ENCODE assay signal across 25 cellular contexts in genomic region chr2:121849236-121849635, GRCh38.
DNase-seq lines count a peak whose midpoint lies in the region; ATAC-seq and TF ChIP-seq lines count a peak whose summit lies in the region.
"Had no signal": no experiment of that assay in that cellular context is flagged by ENCODE, and none has a peak within 500 bp of the region (broad histone marks: within the 10 kb centered on the region; RNA-seq: fewer than 3 reads in every experiment).

No MANE protein-coding gene starts in this region.

- intact Hi-C loops in activated CD8-positive, alpha-beta T cell treated with anti-CD3 and anti-CD28 coated beads for 36 hours (cut with micrococcal nuclease), result no loop called here
- intact Hi-C loops in Right ventricle myocardium superior (cut with DNase I), result no loop called here

- H3K9me3 ChIP-seq in upper lobe of left lung, result no peaks in the 10 kb centered on the region
- H3K9me3 ChIP-seq: BE2C had no signal

- no peak for DNase-seq in activated CD8-positive, alpha-beta T cell treated with anti-CD3 and anti-CD28 coated beads, Interleukin-2, amount 10 ng/mL, durations not matched to agents 7 days and 5 days
- DNase-seq in activated CD8-positive, alpha-beta T cell treated with anti-CD3 and anti-CD28 coated beads for 36 hours, result no peak
- peak; percentile 32 to 57 for DNase-seq in foreskin keratinocyte
- DNase-seq in osteocyte (ENCODE audit: extremely low spot score, unreplicated experiment), result peak; percentile 66
- DNase-seq in upper lobe of left lung, result no peak
- DNase-seq in Right ventricle myocardium superior, result no peak
- DNase-seq in A172 (ENCODE audit: low spot score), result no peak
- DNase-seq: ACHN; BE2C; C1 segment of cervical spinal cord; CD4-positive, CD25-positive, alpha-beta regulatory T cell; CD8-positive, alpha-beta memory T cell; COR-L47; DMS 273 treated with DMSO at 0.1 percent for 48 hours; DMS153; DMS53; DMS79; DND-41; EL; GDM1 had no signal

- no peak overlapping the region for H3K4me3 ChIP-seq in upper lobe of left lung
- H3K4me3 ChIP-seq: BLaER1, GM12878 had no signal

- no peak overlapping the region for H3K27ac ChIP-seq in foreskin keratinocyte
- no peak overlapping the region for H3K27ac ChIP-seq in upper lobe of left lung
- H3K27ac ChIP-seq: 22Rv1, BLaER1 had no signal

- TF ChIP-seq POLR2A in upper lobe of left lung (IDR thresholded peaks at IDR 0.05), result no peak

- H3K27me3 ChIP-seq in foreskin keratinocyte (no peaks in the 10 kb centered on the region), upper lobe of left lung (no peaks in the 10 kb centered on the region)
- H3K27me3 ChIP-seq: BE2C, BLaER1 had no signal

- H3K27ac Mint-ChIP-seq in activated CD8-positive, alpha-beta T cell treated with anti-CD3 and anti-CD28 coated beads, Interleukin-2, amount 10 ng/mL, durations not matched to agents 7 days and 5 days, result peak overlapping the region; percentile 50
- no peak overlapping the region for H3K27ac Mint-ChIP-seq in activated CD8-positive, alpha-beta T cell treated with anti-CD3 and anti-CD28 coated beads for 36 hours
- no peak overlapping the region for H3K27ac Mint-ChIP-seq in osteocyte (ENCODE audit: unreplicated experiment)
- H3K27ac Mint-ChIP-seq: CD4-positive, alpha-beta memory T cell; CD4-positive, CD25-positive, alpha-beta regulatory T cell; CD8-positive, alpha-beta memory T cell had no signal

- no peak for ATAC-seq in activated CD8-positive, alpha-beta T cell treated with anti-CD3 and anti-CD28 coated beads, Interleukin-2, amount 10 ng/mL, durations not matched to agents 7 days and 5 days
- ATAC-seq in activated CD8-positive, alpha-beta T cell treated with anti-CD3 and anti-CD28 coated beads for 36 hours, result no peak
- no peak for ATAC-seq in foreskin keratinocyte
- no peak for ATAC-seq in upper lobe of left lung (ENCODE audit: low FRiP score in 2 of 2)
- no peak for ATAC-seq in Right ventricle myocardium superior (ENCODE audit: poor library complexity)
- ATAC-seq: GM12878 had no signal

- TF ChIP-seq EP300 in upper lobe of left lung (IDR thresholded peaks at IDR 0.05), result no peak

- H3K9me3 Mint-ChIP-seq in activated CD8-positive, alpha-beta T cell treated with anti-CD3 and anti-CD28 coated beads, Interleukin-2, amount 10 ng/mL, durations not matched to agents 7 days and 5 days (ENCODE audit: insufficient read depth), result no peaks in the 10 kb centered on the region
- H3K9me3 Mint-ChIP-seq in activated CD8-positive, alpha-beta T cell treated with anti-CD3 and anti-CD28 coated beads for 36 hours, result no peaks in the 10 kb centered on the region
- H3K9me3 Mint-ChIP-seq in osteocyte (ENCODE audit: unreplicated experiment), result no peaks in the 10 kb centered on the region
- H3K9me3 Mint-ChIP-seq: CD8-positive, alpha-beta memory T cell had no signal

- H3K36me3 Mint-ChIP-seq in activated CD8-positive, alpha-beta T cell treated with anti-CD3 and anti-CD28 coated beads, Interleukin-2, amount 10 ng/mL, durations not matched to agents 7 days and 5 days (ENCODE audit: low read depth), result no peaks in the 10 kb centered on the region
- H3K36me3 Mint-ChIP-seq in activated CD8-positive, alpha-beta T cell treated with anti-CD3 and anti-CD28 coated beads for 36 hours (ENCODE audit: low read depth), result no peaks in the 10 kb centered on the region
- H3K36me3 Mint-ChIP-seq in osteocyte (ENCODE audit: unreplicated experiment), result no peaks in the 10 kb centered on the region
- H3K36me3 Mint-ChIP-seq: CD14-positive monocyte; CD4-positive, CD25-positive, alpha-beta regulatory T cell; CD8-positive, alpha-beta memory T cell had no signal

- no peaks in the 10 kb centered on the region for H3K36me3 ChIP-seq in upper lobe of left lung
- H3K36me3 ChIP-seq: BE2C, BLaER1 had no signal

- TF ChIP-seq CTCF in activated CD8-positive, alpha-beta T cell treated with anti-CD3 and anti-CD28 coated beads for 36 hours (IDR thresholded peaks at IDR 0.05), result no peak
- TF ChIP-seq CTCF in foreskin keratinocyte (conservative IDR thresholded peaks at IDR 0.05) (no peak), osteocyte (IDR thresholded peaks at IDR 0.05) (no peak), upper lobe of left lung (IDR thresholded peaks at IDR 0.05) (no peak)

- no peaks in the 10 kb centered on the region for H3K4me1 Mint-ChIP-seq in activated CD8-positive, alpha-beta T cell treated with anti-CD3 and anti-CD28 coated beads, Interleukin-2, amount 10 ng/mL, durations not matched to agents 7 days and 5 days (ENCODE audit: low read depth)
- H3K4me1 Mint-ChIP-seq in activated CD8-positive, alpha-beta T cell treated with anti-CD3 and anti-CD28 coated beads for 36 hours (ENCODE audit: low read depth), result no peaks in the 10 kb centered on the region
- no peaks in the 10 kb centered on the region for H3K4me1 Mint-ChIP-seq in osteocyte (ENCODE audit: unreplicated experiment)
- H3K4me1 Mint-ChIP-seq: CD14-positive monocyte; CD4-positive, alpha-beta memory T cell; CD4-positive, CD25-positive, alpha-beta regulatory T cell; CD8-positive, alpha-beta memory T cell had no signal

- WGBS in upper lobe of left lung, 2 donors, result 49 to 71% methylated on average over 2 of the region's 2 CpGs

- no peak overlapping the region for H3K4me3 Mint-ChIP-seq in activated CD8-positive, alpha-beta T cell treated with anti-CD3 and anti-CD28 coated beads, Interleukin-2, amount 10 ng/mL, durations not matched to agents 7 days and 5 days
- no peak overlapping the region for H3K4me3 Mint-ChIP-seq in activated CD8-positive, alpha-beta T cell treated with anti-CD3 and anti-CD28 coated beads for 36 hours
- no peak overlapping the region for H3K4me3 Mint-ChIP-seq in osteocyte (ENCODE audit: unreplicated experiment)
- H3K4me3 Mint-ChIP-seq: CD4-positive, alpha-beta memory T cell; CD4-positive, CD25-positive, alpha-beta regulatory T cell; CD8-positive, alpha-beta memory T cell had no signal

- H3K4me1 ChIP-seq in foreskin keratinocyte (no peaks in the 10 kb centered on the region), upper lobe of left lung (no peaks in the 10 kb centered on the region)
- H3K4me1 ChIP-seq: BE2C, BLaER1 had no signal

- POLR2A ChIA-PET in activated CD8-positive, alpha-beta T cell treated with anti-CD3 and anti-CD28 coated beads, Interleukin-2, amount 10 ng/mL, durations not matched to agents 7 days and 5 days (lab: Charles Lee), result no interaction called here
- POLR2A ChIA-PET in activated CD8-positive, alpha-beta T cell treated with anti-CD3 and anti-CD28 coated beads for 36 hours (lab: Charles Lee), result no interaction called here

- peaks cover 5% of the 10 kb centered on the region for H3K27me3 Mint-ChIP-seq in activated CD8-positive, alpha-beta T cell treated with anti-CD3 and anti-CD28 coated beads, Interleukin-2, amount 10 ng/mL, durations not matched to agents 7 days and 5 days (ENCODE audit: low read depth)
- peaks cover 6% of the 10 kb centered on the region for H3K27me3 Mint-ChIP-seq in activated CD8-positive, alpha-beta T cell treated with anti-CD3 and anti-CD28 coated beads for 36 hours
- peaks cover 8% of the 10 kb centered on the region for H3K27me3 Mint-ChIP-seq in osteocyte (ENCODE audit: unreplicated experiment)
- H3K27me3 Mint-ChIP-seq: CD4-positive, CD25-positive, alpha-beta regulatory T cell had no signal

- CTCF ChIA-PET in activated CD8-positive, alpha-beta T cell treated with anti-CD3 and anti-CD28 coated beads, Interleukin-2, amount 10 ng/mL, durations not matched to agents 7 days and 5 days (lab: Charles Lee), result no interaction called here
- CTCF ChIA-PET in activated CD8-positive, alpha-beta T cell treated with anti-CD3 and anti-CD28 coated beads for 36 hours (lab: Charles Lee), result interaction anchor here (0.5 kb wide), 1 partner anchor 250 kb away, joined by 3 read pairs; no protein-coding TSS in a partner anchor

Comparison
In these comparisons a context has a peak if more than half of its experiments do, and no peak if none do; other contexts are left out.
1. DNase-seq: peak in foreskin keratinocyte (2 of 2) and osteocyte (single experiment); none in activated CD8-positive, alpha-beta T cell treated with anti-CD3 and anti-CD28 coated beads, Interleukin-2, amount 10 ng/mL, durations not matched to agents 7 days and 5 days (single experiment), activated CD8-positive, alpha-beta T cell treated with anti-CD3 and anti-CD28 coated beads for 36 hours (single experiment), upper lobe of left lung (0 of 2), Right ventricle myocardium superior (single experiment) and A172 (single experiment).